Comparison of ENCODE assay signal across 8 cellular contexts in the genomic region with DNA sequence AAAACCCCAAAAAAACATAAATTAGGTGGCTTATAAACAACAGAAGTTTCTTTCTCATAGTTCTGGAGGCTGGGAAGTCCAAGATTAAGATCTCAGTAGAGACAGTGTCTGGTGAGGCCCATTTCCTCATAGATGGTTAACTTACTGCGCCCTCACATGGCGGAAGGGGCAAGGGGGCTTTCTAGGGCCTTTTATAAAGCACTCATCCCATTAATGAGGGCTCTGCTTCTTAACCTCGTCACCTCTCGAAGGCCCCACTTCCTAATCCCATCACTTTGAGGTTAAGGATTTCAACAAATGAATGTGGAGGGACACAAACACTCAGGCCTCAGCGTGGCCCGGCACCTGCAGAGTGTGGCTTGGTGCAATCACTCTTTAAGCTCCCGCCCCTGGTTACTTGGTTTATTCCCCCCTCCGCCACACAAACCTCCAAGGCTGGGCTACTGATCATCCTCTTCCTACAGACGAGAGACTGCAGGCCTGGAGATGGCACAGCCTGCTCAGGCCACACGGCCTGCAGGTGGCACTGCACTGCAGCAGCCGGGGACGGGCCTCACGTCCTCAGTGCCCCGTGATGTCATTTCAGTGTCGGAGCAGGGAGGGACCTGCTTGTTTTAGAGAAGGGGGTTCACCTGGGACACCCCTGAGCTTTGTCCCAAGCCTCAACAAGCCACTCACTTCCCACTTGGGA.
DNase-seq lines count a peak whose midpoint lies in the region; ATAC-seq and TF ChIP-seq lines count a peak whose summit lies in the region.
"Not testable (repeated sequence)": the region's sequence is repeated elsewhere in the genome, so short reads cannot be mapped to it uniquely, and the experiment has no call there.

No MANE protein-coding gene starts in this region.

- H3K4me2 ChIP-seq in mammary epithelial cell (ENCODE audit: insufficient read depth, low read depth, low read length) = not testable (repeated sequence)

- H3K27ac ChIP-seq in CD4-positive, CD25-positive, alpha-beta regulatory T cell (ENCODE audit: insufficient read depth, low read length, poor library complexity, severe bottlenecking); mammary epithelial cell (ENCODE audit: insufficient read depth, low read depth, low read length): not testable (repeated sequence)

- not testable (repeated sequence) for H3K36me3 ChIP-seq in CD4-positive, CD25-positive, alpha-beta regulatory T cell (ENCODE audit: control insufficient read depth, insufficient read depth, low read length); mammary epithelial cell (ENCODE audit: insufficient read depth, low read length)

- intact Hi-C loops in mammary epithelial cell (cut with micrococcal nuclease) (loop anchor here (1.0 to 2.0 kb wide), 2 partner anchors 117 to 243 kb away; no protein-coding TSS in a partner anchor), left cardiac atrium (cut with DNase I) (loop anchor here in 1 of 2 donors (5.0 kb wide), 1 partner anchor 243 kb away; no protein-coding TSS in a partner anchor)

- not testable (repeated sequence) for H3K9me3 ChIP-seq in CD4-positive, CD25-positive, alpha-beta regulatory T cell (ENCODE audit: control insufficient read depth in 2 of 2, low read length in 2 of 2); mammary epithelial cell (replicated peaks; ENCODE audit: insufficient read depth, low read length)

- TF ChIP-seq CTCF in mammary epithelial cell (conservative IDR thresholded peaks at IDR 0.05 in 1 of 2, IDR thresholded peaks at IDR 0.05 in 1 of 2; ENCODE audit: extremely low read depth in 1 of 2, insufficient read depth in 1 of 2, low read depth in 1 of 2, low read length in 2 of 2) (peak; percentile 26 to 62), nephron (IDR thresholded peaks at IDR 0.05; ENCODE audit: unreplicated experiment in 3 of 3) (peak; percentile 60 to 70 (median 60))

- CTCF ChIA-PET in mammary epithelial cell (lab: Charles Lee; ENCODE audit: low non-redundant PET) = not testable (repeated sequence)

- H2AFZ ChIP-seq in mammary epithelial cell (ENCODE audit: low read depth, low read length) = not testable (repeated sequence)

- dilution Hi-C loops in mammary epithelial cell (cut with HindIII; ENCODE audit: low sequenced_read_pairs) = not testable (repeated sequence)

- not testable (repeated sequence) for H3K4me3 Mint-ChIP-seq in CD4-positive, CD25-positive, alpha-beta regulatory T cell; nephron

- H3K4me1 Mint-ChIP-seq in CD4-positive, CD25-positive, alpha-beta regulatory T cell = not testable (repeated sequence)
- peaks cover 29% of the 10 kb centered on the region for H3K4me1 Mint-ChIP-seq in nephron

- DNase-seq in CD4-positive, CD25-positive, alpha-beta regulatory T cell = peak in 2 of 3 donors; percentile 5 to 36
- DNase-seq in HK-2 (ENCODE audit: unreplicated experiment) = peak; percentile 54
- peak; percentile 8 for DNase-seq in NCI-H526 treated with DMSO at 0.1 percent for 48 hours (lab: John Stamatoyannopoulos, UW)
- DNase-seq in mammary epithelial cell = peak; percentile 31
- peak; percentile 67 for DNase-seq in left cardiac atrium
- DNase-seq in stimulated activated CD8-positive, alpha-beta memory T cell treated with anti-CD3 and anti-CD28 coated beads, Interleukin-4, amount 100 ng/mL, for 48 hours = peak; percentile 51

- not testable (repeated sequence) for BruUV-seq in mammary epithelial cell (replicated peaks; lab: Mats Ljungman, UMichigan)

- H4K20me1 ChIP-seq in mammary epithelial cell (ENCODE audit: insufficient read depth, low read length) = not testable (repeated sequence)

- H3K27ac Mint-ChIP-seq in CD4-positive, CD25-positive, alpha-beta regulatory T cell = not testable (repeated sequence)
- peak overlapping the region in 2 of 3 experiments; percentile 52 to 76 for H3K27ac Mint-ChIP-seq in nephron

- H3K9ac ChIP-seq in mammary epithelial cell (ENCODE audit: insufficient read depth, low read length) = not testable (repeated sequence)

- not testable (repeated sequence) for H3K27me3 ChIP-seq in CD4-positive, CD25-positive, alpha-beta regulatory T cell (ENCODE audit: control insufficient read depth, insufficient read depth, low read length); mammary epithelial cell (ENCODE audit: insufficient read depth, low read length)

- ATAC-seq in CD4-positive, CD25-positive, alpha-beta regulatory T cell (ENCODE audit: low read depth in 2 of 2) = peak; percentile 50 to 71
- ATAC-seq in activated CD4-positive, CD25-positive, alpha-beta regulatory T cell treated with anti-CD3 and anti-CD28 coated beads, Interleukin-2, amount 50 U/mL, for 24 hours = peak; percentile 81 to 82
- peak; percentile 92 to 94 for ATAC-seq in left cardiac atrium

- in situ Hi-C loops in mammary epithelial cell (cut with MboI; ENCODE audit: low sequenced_read_pairs in 2 of 2) = loop anchor here (10.0 to 25.0 kb wide), 2 partner anchors 241 to 243 kb away; no protein-coding TSS in a partner anchor

- not testable (repeated sequence) for H3K9me3 Mint-ChIP-seq in CD4-positive, CD25-positive, alpha-beta regulatory T cell
- H3K9me3 Mint-ChIP-seq in nephron = peaks cover 11% of the 10 kb centered on the region

- H3K79me2 ChIP-seq in mammary epithelial cell (ENCODE audit: insufficient read depth, low read length) = not testable (repeated sequence)

- H3K27me3 Mint-ChIP-seq in CD4-positive, CD25-positive, alpha-beta regulatory T cell; nephron (ENCODE audit: low read depth): not testable (repeated sequence)

- not testable (repeated sequence) for H3K4me1 ChIP-seq in CD4-positive, CD25-positive, alpha-beta regulatory T cell (ENCODE audit: control insufficient read depth, insufficient read depth, low read length, poor library complexity, severe bottlenecking); mammary epithelial cell (ENCODE audit: insufficient read depth, low read length)

- 39% methylated on average over 13 of the region's 15 CpGs for WGBS in mammary epithelial cell (ENCODE audit: low coverage, missing lambda C conversion rate)

- H3K36me3 Mint-ChIP-seq in CD4-positive, CD25-positive, alpha-beta regulatory T cell; nephron (ENCODE audit: low read depth): not testable (repeated sequence)

- not testable (repeated sequence) for H3K4me3 ChIP-seq in CD4-positive, CD25-positive, alpha-beta regulatory T cell (ENCODE audit: low read depth, low read length); mammary epithelial cell (replicated peaks in 1 of 3; ENCODE audit: insufficient read depth in 1 of 3, low read depth in 2 of 3, low read length in 3 of 3)

Comparison
In these comparisons a context has a peak if more than half of its experiments do, and no peak if none do; other contexts are left out.
1. DNase-seq: peak in every context shown above with its lines; median percentile 67 in left cardiac atrium; 54 in HK-2; 51 in stimulated activated CD8-positive, alpha-beta memory T cell treated with anti-CD3 and anti-CD28 coated beads, Interleukin-4, amount 100 ng/mL, for 48 hours; 31 in mammary epithelial cell; 20 in CD4-positive, CD25-positive, alpha-beta regulatory T cell; 8 in NCI-H526 treated with DMSO at 0.1 percent for 48 hours.